8 cellular contexts compared by ENCODE assay signal in the genomic region with DNA sequence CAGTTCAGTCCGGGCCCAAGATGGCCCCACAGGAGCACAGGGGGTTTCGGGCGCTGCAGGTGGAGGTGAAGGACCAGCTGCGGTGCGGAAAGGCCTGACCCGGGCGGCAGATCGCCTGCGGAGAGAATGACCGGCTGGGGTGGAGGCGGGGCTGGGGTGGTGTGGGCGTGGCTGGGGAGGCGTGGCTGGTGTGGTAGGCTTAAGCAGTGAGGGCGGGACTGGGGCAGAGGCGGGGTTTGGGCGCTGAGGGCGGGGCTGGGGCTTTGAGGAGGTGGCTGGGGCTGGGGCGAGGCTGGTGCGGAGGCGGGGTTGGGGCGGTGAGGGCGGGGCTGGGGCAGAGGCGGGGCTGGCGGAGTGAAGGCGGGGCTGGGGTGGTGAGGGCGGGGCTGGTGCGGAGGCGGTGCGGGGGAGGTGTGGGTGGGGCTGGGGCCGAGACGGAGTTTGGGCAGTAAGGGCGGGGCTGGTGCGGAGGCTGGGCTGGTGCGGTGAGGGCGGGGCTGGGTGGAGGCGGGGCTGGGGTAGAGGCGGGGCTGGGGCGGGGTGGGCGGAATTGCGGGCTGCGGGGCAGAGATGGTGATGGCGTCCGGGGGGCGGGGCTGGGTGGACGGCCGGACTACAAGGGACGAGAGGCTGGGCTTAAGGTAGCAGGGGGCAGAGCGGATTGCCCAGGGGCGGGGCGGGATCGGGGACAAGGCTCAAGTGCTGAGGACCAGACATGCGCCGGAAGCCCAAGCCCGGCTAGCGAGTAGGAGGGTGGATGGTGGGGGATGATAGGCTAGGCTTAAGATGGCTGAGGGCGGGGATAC. TPM values are rescaled to one million over a fixed set of nuclear protein-coding genes. Genes with fewer than 3 reads are reported as not detected.
A peak's percentile ranks its signal among the peaks of the same experiment; 100 is the strongest.
DNase-seq lines count a peak whose midpoint lies in the region; ATAC-seq and TF ChIP-seq lines count a peak whose summit lies in the region.

No MANE protein-coding gene starts in this region.

- H3K4me2 ChIP-seq in OCI-LY3 (ENCODE audit: low read length) = peak overlapping the region; percentile 85

- H3K4me3 ChIP-seq in Caco-2 (ENCODE audit: low read depth, low read length) = peak overlapping the region; percentile 28
- peak overlapping the region; percentile 56 for H3K4me3 ChIP-seq in HUES64 (ENCODE audit: low read length)
- H3K4me3 ChIP-seq in OCI-LY3 (ENCODE audit: low read length) = peak overlapping the region; percentile 87
- peak overlapping the region; percentile 46 for H3K4me3 ChIP-seq in mucosa of stomach (ENCODE audit: low read length)

- no peaks in the 10 kb centered on the region for H3K27me3 ChIP-seq in Caco-2 (replicated peaks; ENCODE audit: control insufficient read depth, insufficient read depth, low read length)
- peaks cover 17% of the 10 kb centered on the region for H3K27me3 ChIP-seq in HUES64 (ENCODE audit: insufficient read depth, low read length)
- H3K27me3 ChIP-seq in OCI-LY3 (ENCODE audit: low read depth, low read length) = peaks cover 7% of the 10 kb centered on the region; the same call in 1 of the 2 replicates
- H3K27me3 ChIP-seq in mucosa of stomach (ENCODE audit: control insufficient read depth, insufficient read depth, low read length) = no peaks in the 10 kb centered on the region

- CTCF ChIA-PET in Caco-2 (lab: Charles Lee) = interaction anchor here (0.6 to 1.9 kb wide), 7 partner anchors 28 to 331 kb away, joined by 3 to 10 read pairs (median 6); a partner anchor contains a TSS

- intact Hi-C loops in Caco-2 (cut with micrococcal nuclease; ENCODE audit: unreplicated experiment) = no loop called here

- peak; percentile 94 to 99 for DNase-seq in Caco-2
- peak; percentile 93 for DNase-seq in activated T-cell treated with anti-CD3 and anti-CD28 coated beads, Interleukin-2, amount 50 U/mL, for 1 hour
- DNase-seq in stimulated activated CD8-positive, alpha-beta memory T cell treated with anti-CD3 and anti-CD28 coated beads, Interleukin-4, amount 100 ng/mL, for 4 hours (ENCODE audit: low read depth in 2 of 2, low spot score in 1 of 2) = peak; percentile 85 to 92

- peak overlapping the region; percentile 75 for H3K27ac Mint-ChIP-seq in Caco-2 (ENCODE audit: unreplicated experiment)

- H3K27ac ChIP-seq in HUES64 (ENCODE audit: low read depth, low read length) (peak overlapping the region; percentile 79; the same call in 1 of the 2 replicates), OCI-LY3 (ENCODE audit: low read length) (0 out of 2 replicates have a peak overlapping the region, but pooled peaks have one; percentile 2)

- no peaks in the 10 kb centered on the region for H3K79me2 ChIP-seq in OCI-LY3 (ENCODE audit: low read length)

- 3% methylated on average over 47 of the region's 56 CpGs for WGBS in HUES64

- H2AFZ ChIP-seq in OCI-LY3 (ENCODE audit: low read depth, low read length) = peak overlapping the region; percentile 82; the same call in 1 of the 2 replicates

- no peaks in the 10 kb centered on the region for H3K9me3 ChIP-seq in Caco-2
- H3K9me3 ChIP-seq in HUES64 (ENCODE audit: insufficient read depth, low read depth, low read length) = no peaks in the 10 kb centered on the region
- H3K9me3 ChIP-seq in OCI-LY3 (ENCODE audit: insufficient read depth, low read length) = no peaks in the 10 kb centered on the region
- no peaks in the 10 kb centered on the region for H3K9me3 ChIP-seq in mucosa of stomach (ENCODE audit: control insufficient read depth, low read length)

- BruUV-seq in Caco-2 (replicated peaks; lab: Mats Ljungman, UMichigan) = no TSS peak

- peaks cover 10% of the 10 kb centered on the region; the same call in 1 of the 2 replicates for H3K4me1 ChIP-seq in Caco-2
- H3K4me1 ChIP-seq in HUES64 (ENCODE audit: insufficient read depth, low read length) = no peaks in the 10 kb centered on the region; the same call in 1 of the 2 replicates
- peaks cover 8% of the 10 kb centered on the region; the same call in 1 of the 2 replicates for H3K4me1 ChIP-seq in OCI-LY3 (ENCODE audit: low read length)
- H3K4me1 ChIP-seq in mucosa of stomach (ENCODE audit: control insufficient read depth, insufficient read depth, low read length) = peaks cover 20% of the 10 kb centered on the region

- no peaks in the 10 kb centered on the region for H4K20me1 ChIP-seq in OCI-LY3 (ENCODE audit: insufficient read depth, low read length)

- TF ChIP-seq CTCF in Caco-2 (IDR thresholded peaks at IDR 0.05; ENCODE audit: insufficient read depth in 1 of 2, low read depth in 1 of 2, low read length in 1 of 2, severe bottlenecking in 1 of 2, unreplicated experiment in 1 of 2) = no peak
- TF ChIP-seq CTCF in OCI-LY3 (IDR thresholded peaks at IDR 0.05; ENCODE audit: low read depth, low read length) = no peak

- peak; percentile 74 for ATAC-seq in GM21381 (IDR thresholded peaks at IDR 0.05; ENCODE audit: unreplicated experiment)
- peak; percentile 94 for ATAC-seq in esophagus mucosa

- H3K9ac ChIP-seq in HUES64 (ENCODE audit: low read depth, low read length) = no peak overlapping the region
- H3K9ac ChIP-seq in OCI-LY3 (ENCODE audit: low read length) = peak overlapping the region; percentile 72
- peak overlapping the region; percentile 68 for H3K9ac ChIP-seq in mucosa of stomach (ENCODE audit: low read length)

- peaks cover 8% of the 10 kb centered on the region for H3K4me1 Mint-ChIP-seq in Caco-2 (ENCODE audit: low read depth, unreplicated experiment)

- no peaks in the 10 kb centered on the region for H3K9me3 Mint-ChIP-seq in Caco-2 (ENCODE audit: unreplicated experiment)

- H3K36me3 ChIP-seq in Caco-2 (ENCODE audit: control insufficient read depth, insufficient read depth, low read length) (no peaks in the 10 kb centered on the region), HUES64 (ENCODE audit: insufficient read depth, low read length) (no peaks in the 10 kb centered on the region), OCI-LY3 (replicated peaks; ENCODE audit: low read depth, low read length) (no peaks in the 10 kb centered on the region), mucosa of stomach (ENCODE audit: control insufficient read depth, insufficient read depth, low read length) (no peaks in the 10 kb centered on the region)

- H3K36me3 Mint-ChIP-seq in Caco-2 (ENCODE audit: insufficient read depth, unreplicated experiment) = no peaks in the 10 kb centered on the region

- no peaks in the 10 kb centered on the region for H3K27me3 Mint-ChIP-seq in Caco-2 (ENCODE audit: insufficient read depth, unreplicated experiment)

- H3K4me3 Mint-ChIP-seq in Caco-2 (ENCODE audit: unreplicated experiment) = peak overlapping the region; percentile 71

- POLR2A ChIA-PET in Caco-2 (lab: Charles Lee) = interaction anchor here (0.6 to 1.1 kb wide), 7 partner anchors 15 to 130 kb away, joined by 3 to 14 read pairs (median 4); a partner anchor contains a TSS

RNA-seq across cellular contexts. Expression of a gene that starts 9.9 kb away (rescaled TPM):
- not detected in 2 replicates for total RNA-seq in Caco-2 (2022)
- not detected for polyA plus RNA-seq in HUES64 (2013, experiment 1 of 2)
- not detected for polyA plus RNA-seq in HUES64 (2013, experiment 2 of 2)
- 1.9 TPM for total RNA-seq in esophagus mucosa

RNA-seq across cellular contexts. Expression of a gene that starts 25.3 kb away (rescaled TPM):
- total RNA-seq in Caco-2 (2022) (not detected in 2 replicates), esophagus mucosa (not detected)
- not detected for polyA plus RNA-seq in HUES64 (2013, experiment 1 of 2)
- not detected for polyA plus RNA-seq in HUES64 (2013, experiment 2 of 2)

RNA-seq across cellular contexts. Expression of a gene that starts 25.5 kb away (rescaled TPM):
- total RNA-seq in Caco-2 (2022) (70.6 and 75.2 TPM in 2 replicates), esophagus mucosa (18.5 TPM)
- 33.6 TPM for polyA plus RNA-seq in HUES64 (2013, experiment 1 of 2)
- polyA plus RNA-seq in HUES64 (2013, experiment 2 of 2) = 41.3 TPM

RNA-seq across cellular contexts. Expression of a gene that starts 27.7 kb away (rescaled TPM):
- total RNA-seq in Caco-2 (2022) = 179 and 195 TPM in 2 replicates
- 165 TPM for polyA plus RNA-seq in HUES64 (2013, experiment 1 of 2)
- polyA plus RNA-seq in HUES64 (2013, experiment 2 of 2) = 153 TPM
- total RNA-seq in esophagus mucosa = 80.2 TPM

RNA-seq across cellular contexts. Expression of a gene that starts 34.4 kb away (rescaled TPM):
- total RNA-seq in Caco-2 (2022) = 8.0 TPM in 2 replicates
- 3.9 TPM for polyA plus RNA-seq in HUES64 (2013, experiment 1 of 2)
- polyA plus RNA-seq in HUES64 (2013, experiment 2 of 2) = 4.7 TPM
- 1.6 TPM for total RNA-seq in esophagus mucosa

Comparison
In these comparisons a context has a peak if more than half of its experiments do, and no peak if none do; other contexts are left out.
1. Peak in every context shown above with its lines: DNase-seq, ATAC-seq, H3K4me3 ChIP-seq and H3K27ac ChIP-seq.
2. H3K4me3 ChIP-seq: peak in every context shown above with its lines; median percentile 87 in OCI-LY3; 56 in HUES64; 46 in mucosa of stomach; 28 in Caco-2.